In the genomic region with DNA sequence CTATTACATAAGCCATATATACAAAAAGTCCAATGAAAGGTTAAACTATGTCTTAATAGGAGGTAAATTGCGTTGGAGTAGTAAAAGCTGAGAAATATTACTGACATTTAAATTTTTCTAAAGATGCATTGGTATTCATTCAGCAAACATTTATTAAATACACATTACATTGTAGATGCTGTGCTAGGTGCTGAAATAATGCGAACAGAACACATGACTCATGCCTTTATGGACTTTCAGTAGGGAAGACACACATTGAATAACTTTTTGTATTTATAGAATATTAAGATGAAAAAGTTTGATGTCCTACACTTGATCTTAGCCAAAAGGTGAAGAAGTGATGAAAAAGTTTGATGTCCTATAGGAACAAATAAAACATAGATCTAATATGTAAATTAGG, we compare ENCODE assay signal across 15 cellular contexts.
"Had no signal": no experiment of that assay in that cellular context is flagged by ENCODE, and none has a peak within 500 bp of the region (broad histone marks: within the 10 kb centered on the region; RNA-seq: fewer than 3 reads in every experiment).

No MANE protein-coding gene starts in this region.

- H3K4me1 ChIP-seq: colonic mucosa, esophagus squamous epithelium, left ventricle myocardium inferior had no signal

- H3K4me3 ChIP-seq: cardiac muscle cell, colonic mucosa, esophagus squamous epithelium, hepatocyte, left ventricle myocardium inferior, thyroid gland had no signal

- ATAC-seq: natural killer cell; stimulated activated memory B cell treated with anti-CD40 and anti-IgM and Interleukin-4, amounts not matched to agents 10 μg/mL and 1 μg/mL and 100 μg/mL, for 72 hours had no signal

- H3K36me3 ChIP-seq: cardiac muscle cell, colonic mucosa, esophagus squamous epithelium, left ventricle myocardium inferior, neutrophil, thyroid gland had no signal

- DNase-seq: activated CD4-positive, alpha-beta T cell treated with anti-CD3 and anti-CD28 coated beads, Interleukin-2, amount 10 ng/mL, durations not matched to agents 7 days and 5 days; activated CD8-positive, alpha-beta memory T cell treated with anti-CD3 and anti-CD28 coated beads, Interleukin-2, amount 50 U/mL, for 48 hours; activated naive CD8-positive, alpha-beta T cell treated with anti-CD3 and anti-CD28 coated beads for 36 hours; anterior cingulate cortex; colonic mucosa; esophagus squamous epithelium; left ventricle myocardium inferior; natural killer cell; retina; stimulated activated CD4-positive, alpha-beta T cell treated with anti-CD3 and anti-CD28 coated beads, Interleukin-2, amount 100 ng/mL, for 48 hours; thyroid gland had no signal

- H2AFZ ChIP-seq: hepatocyte had no signal

- H3K27me3 ChIP-seq: cardiac muscle cell, colonic mucosa, esophagus squamous epithelium, hepatocyte, neutrophil, thyroid gland had no signal

- H3K79me2 ChIP-seq: hepatocyte had no signal

- H3K27ac ChIP-seq: cardiac muscle cell, colonic mucosa, esophagus squamous epithelium, hepatocyte, left ventricle myocardium inferior, neutrophil, thyroid gland had no signal
